ENCODE assay signal across 1 cellular context in the genomic region with DNA sequence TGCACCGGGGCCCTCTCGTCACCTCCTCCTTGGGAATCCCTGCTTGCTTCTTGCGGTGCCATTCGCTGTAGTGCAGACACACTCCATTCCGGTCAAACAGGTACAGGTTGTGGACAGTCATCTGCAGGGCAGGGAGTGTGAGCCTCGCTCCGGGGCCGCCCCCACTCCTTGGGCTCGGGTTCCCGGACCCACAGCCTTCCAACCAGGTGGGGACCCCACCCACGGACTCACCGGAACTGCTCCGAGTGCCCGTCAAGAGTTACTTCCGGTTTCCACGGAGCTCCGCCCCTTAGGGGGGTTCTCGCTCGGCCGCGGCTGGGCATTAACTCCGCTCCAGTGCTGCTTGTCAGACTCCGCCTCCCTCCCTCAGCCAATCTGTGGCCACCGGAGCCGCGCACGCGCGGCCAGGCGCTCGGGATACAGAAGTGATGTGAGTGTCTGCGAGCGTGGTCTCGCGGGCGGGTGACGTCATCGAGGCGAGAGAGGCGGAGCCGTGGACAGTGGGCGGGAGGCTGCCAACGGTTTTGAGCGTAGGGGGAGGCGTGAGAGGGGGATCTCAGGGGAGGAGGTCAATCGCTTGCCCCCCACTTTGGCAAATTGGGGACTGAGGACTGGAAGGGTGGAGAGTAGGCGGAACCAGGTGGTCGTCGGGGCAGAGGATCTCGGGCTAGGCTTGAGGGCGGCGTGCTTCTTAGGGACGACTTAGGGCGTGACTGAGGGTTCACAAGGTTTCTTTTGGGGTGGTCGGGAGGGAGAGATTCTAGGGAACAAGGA.
TF ChIP-seq lines count a peak whose summit lies in the region.

A gene with protein sequence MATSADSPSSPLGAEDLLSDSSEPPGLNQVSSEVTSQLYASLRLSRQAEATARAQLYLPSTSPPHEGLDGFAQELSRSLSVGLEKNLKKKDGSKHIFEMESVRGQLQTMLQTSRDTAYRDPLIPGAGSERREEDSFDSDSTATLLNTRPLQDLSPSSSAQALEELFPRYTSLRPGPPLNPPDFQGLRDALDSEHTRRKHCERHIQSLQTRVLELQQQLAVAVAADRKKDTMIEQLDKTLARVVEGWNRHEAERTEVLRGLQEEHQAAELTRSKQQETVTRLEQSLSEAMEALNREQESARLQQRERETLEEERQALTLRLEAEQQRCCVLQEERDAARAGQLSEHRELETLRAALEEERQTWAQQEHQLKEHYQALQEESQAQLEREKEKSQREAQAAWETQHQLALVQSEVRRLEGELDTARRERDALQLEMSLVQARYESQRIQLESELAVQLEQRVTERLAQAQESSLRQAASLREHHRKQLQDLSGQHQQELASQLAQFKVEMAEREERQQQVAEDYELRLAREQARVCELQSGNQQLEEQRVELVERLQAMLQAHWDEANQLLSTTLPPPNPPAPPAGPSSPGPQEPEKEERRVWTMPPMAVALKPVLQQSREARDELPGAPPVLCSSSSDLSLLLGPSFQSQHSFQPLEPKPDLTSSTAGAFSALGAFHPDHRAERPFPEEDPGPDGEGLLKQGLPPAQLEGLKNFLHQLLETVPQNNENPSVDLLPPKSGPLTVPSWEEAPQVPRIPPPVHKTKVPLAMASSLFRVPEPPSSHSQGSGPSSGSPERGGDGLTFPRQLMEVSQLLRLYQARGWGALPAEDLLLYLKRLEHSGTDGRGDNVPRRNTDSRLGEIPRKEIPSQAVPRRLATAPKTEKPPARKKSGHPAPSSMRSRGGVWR (plus strand): TSS at position 498 of the 774 bp plus-strand sequence. CDS start 874 bp downstream, outside the sequence.
A gene with protein sequence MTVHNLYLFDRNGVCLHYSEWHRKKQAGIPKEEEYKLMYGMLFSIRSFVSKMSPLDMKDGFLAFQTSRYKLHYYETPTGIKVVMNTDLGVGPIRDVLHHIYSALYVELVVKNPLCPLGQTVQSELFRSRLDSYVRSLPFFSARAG (minus strand): TSS at position 238 of the 774 bp plus-strand sequence. CDS start 117 bp downstream, at position 121.

TF ChIP-seq in HepG2, 621 proteins besides CTCF, POLR2A, EP300 and RAD21 (continued from another document and continues in another):
- TF ChIP-seq ASH2L (IDR thresholded peaks at IDR 0.05; ENCODE audit: insufficient read length, low read depth, low read length) (peak; percentile 63), CREB1 (IDR thresholded peaks at IDR 0.05) (peak; percentile 100), CREB1 (CRISPR knock-in tag; IDR thresholded peaks at IDR 0.05) (peak; percentile 96), FOXK1 (CRISPR knock-in tag; IDR thresholded peaks at IDR 0.05; ENCODE audit: borderline replicate concordance, low read depth) (peak; percentile 60; the same call in 1 of the 2 replicates), YEATS2 (CRISPR knock-in tag; IDR thresholded peaks at IDR 0.05; ENCODE audit: borderline replicate concordance) (peak; percentile 86; the same call in 1 of the 2 replicates), ZSCAN25 (CRISPR knock-in tag; IDR thresholded peaks at IDR 0.05) (peak; percentile 86), IRF2 (CRISPR knock-in tag; IDR thresholded peaks at IDR 0.05) (0 out of 2 replicates have a peak, but pooled peaks have one; percentile 52), ZNF543 (CRISPR knock-in tag; IDR thresholded peaks at IDR 0.05) (peak; percentile 80), SP5 (CRISPR knock-in tag; IDR thresholded peaks at IDR 0.05; ENCODE audit: borderline replicate concordance, low read depth) (peak; percentile 67; the same call in 1 of the 2 replicates), TGIF2 (CRISPR knock-in tag; IDR thresholded peaks at IDR 0.05) (0 out of 2 replicates have a peak, but pooled peaks have one; percentile 53), TRIM24 (CRISPR knock-in tag; IDR thresholded peaks at IDR 0.05) (no peak), ZNF781 (CRISPR knock-in tag; IDR thresholded peaks at IDR 0.05; ENCODE audit: borderline replicate concordance, not compliant biosample characterization) (peak; percentile 71), ZNF136 (CRISPR knock-in tag; IDR thresholded peaks at IDR 0.05; ENCODE audit: low read depth) (0 out of 2 replicates have a peak, but pooled peaks have one; percentile 72), ZFP36L2 (CRISPR knock-in tag; IDR thresholded peaks at IDR 0.05) (no peak), PCBP1 (IDR thresholded peaks at IDR 0.05; ENCODE audit: borderline replicate concordance, low read depth, low read length) (0 out of 2 replicates have a peak, but pooled peaks have one; percentile 74), NONO (IDR thresholded peaks at IDR 0.05) (no peak), NONO (CRISPR knock-in tag; conservative IDR thresholded peaks at IDR 0.05) (peak; percentile 55; the same call in 1 of the 2 replicates), THAP11 (CRISPR knock-in tag; IDR thresholded peaks at IDR 0.05) (peak; percentile 83), ZNF703 (CRISPR knock-in tag; IDR thresholded peaks at IDR 0.05; ENCODE audit: borderline replicate concordance) (no peak), KAT7 (CRISPR knock-in tag; IDR thresholded peaks at IDR 0.05; ENCODE audit: borderline replicate concordance) (peak; percentile 11; the same call in 1 of the 2 replicates), ZNF598 (CRISPR knock-in tag; IDR thresholded peaks at IDR 0.05; ENCODE audit: borderline replicate concordance) (0 out of 2 replicates have a peak, but pooled peaks have one; percentile 18), ZFP90 (CRISPR knock-in tag; IDR thresholded peaks at IDR 0.05; ENCODE audit: borderline replicate concordance) (peak; percentile 52; the same call in 1 of the 2 replicates), ZNF335 (CRISPR knock-in tag; IDR thresholded peaks at IDR 0.05) (peak; percentile 32; the same call in 1 of the 2 replicates), ZSCAN31 (CRISPR knock-in tag; IDR thresholded peaks at IDR 0.05; ENCODE audit: low read depth) (no peak), HNRNPLL (IDR thresholded peaks at IDR 0.05; ENCODE audit: low read depth, low read length, poor library complexity, severe bottlenecking) (peak; percentile 62), KLF11 (CRISPR knock-in tag; IDR thresholded peaks at IDR 0.05) (peak; percentile 82; the same call in 1 of the 2 replicates), KDM5B (CRISPR knock-in tag; IDR thresholded peaks at IDR 0.05; ENCODE audit: borderline replicate concordance) (peak; percentile 69; the same call in 1 of the 2 replicates), MEIS2 (CRISPR knock-in tag; IDR thresholded peaks at IDR 0.05) (peak; percentile 9; the same call in 1 of the 2 replicates), ZNF883 (CRISPR knock-in tag; IDR thresholded peaks at IDR 0.05; ENCODE audit: not compliant biosample characterization) (peak; percentile 66), ZNF570 (CRISPR knock-in tag; IDR thresholded peaks at IDR 0.05; ENCODE audit: borderline replicate concordance) (no peak), NCOR1 (IDR thresholded peaks at IDR 0.05; ENCODE audit: borderline replicate concordance, low read length) (no peak), ZNF263 (CRISPR knock-in tag; IDR thresholded peaks at IDR 0.05) (no peak)
- TF ChIP-seq, protein P1, sequence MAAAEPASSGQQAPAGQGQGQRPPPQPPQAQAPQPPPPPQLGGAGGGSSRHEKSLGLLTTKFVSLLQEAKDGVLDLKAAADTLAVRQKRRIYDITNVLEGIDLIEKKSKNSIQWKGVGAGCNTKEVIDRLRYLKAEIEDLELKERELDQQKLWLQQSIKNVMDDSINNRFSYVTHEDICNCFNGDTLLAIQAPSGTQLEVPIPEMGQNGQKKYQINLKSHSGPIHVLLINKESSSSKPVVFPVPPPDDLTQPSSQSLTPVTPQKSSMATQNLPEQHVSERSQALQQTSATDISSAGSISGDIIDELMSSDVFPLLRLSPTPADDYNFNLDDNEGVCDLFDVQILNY (CRISPR knock-in tag; conservative IDR thresholded peaks at IDR 0.05) = 0 out of 2 replicates have a peak, but pooled peaks have one; percentile 20
- TF ChIP-seq, protein P2, sequence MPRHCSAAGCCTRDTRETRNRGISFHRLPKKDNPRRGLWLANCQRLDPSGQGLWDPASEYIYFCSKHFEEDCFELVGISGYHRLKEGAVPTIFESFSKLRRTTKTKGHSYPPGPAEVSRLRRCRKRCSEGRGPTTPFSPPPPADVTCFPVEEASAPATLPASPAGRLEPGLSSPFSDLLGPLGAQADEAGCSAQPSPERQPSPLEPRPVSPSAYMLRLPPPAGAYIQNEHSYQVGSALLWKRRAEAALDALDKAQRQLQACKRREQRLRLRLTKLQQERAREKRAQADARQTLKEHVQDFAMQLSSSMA (CRISPR knock-in tag; IDR thresholded peaks at IDR 0.05) = 0 out of 2 replicates have a peak, but pooled peaks have one; percentile 74
- TF ChIP-seq, protein P3, sequence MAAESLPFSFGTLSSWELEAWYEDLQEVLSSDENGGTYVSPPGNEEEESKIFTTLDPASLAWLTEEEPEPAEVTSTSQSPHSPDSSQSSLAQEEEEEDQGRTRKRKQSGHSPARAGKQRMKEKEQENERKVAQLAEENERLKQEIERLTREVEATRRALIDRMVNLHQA (CRISPR knock-in tag; IDR thresholded peaks at IDR 0.05) = no peak
- TF ChIP-seq, protein P4, sequence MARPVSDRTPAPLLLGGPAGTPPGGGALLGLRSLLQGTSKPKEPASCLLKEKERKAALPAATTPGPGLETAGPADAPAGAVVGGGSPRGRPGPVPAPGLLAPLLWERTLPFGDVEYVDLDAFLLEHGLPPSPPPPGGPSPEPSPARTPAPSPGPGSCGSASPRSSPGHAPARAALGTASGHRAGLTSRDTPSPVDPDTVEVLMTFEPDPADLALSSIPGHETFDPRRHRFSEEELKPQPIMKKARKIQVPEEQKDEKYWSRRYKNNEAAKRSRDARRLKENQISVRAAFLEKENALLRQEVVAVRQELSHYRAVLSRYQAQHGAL (CRISPR knock-in tag; IDR thresholded peaks at IDR 0.05; ENCODE audit: not compliant biosample characterization) = peak; percentile 78
- TF ChIP-seq, protein P5, sequence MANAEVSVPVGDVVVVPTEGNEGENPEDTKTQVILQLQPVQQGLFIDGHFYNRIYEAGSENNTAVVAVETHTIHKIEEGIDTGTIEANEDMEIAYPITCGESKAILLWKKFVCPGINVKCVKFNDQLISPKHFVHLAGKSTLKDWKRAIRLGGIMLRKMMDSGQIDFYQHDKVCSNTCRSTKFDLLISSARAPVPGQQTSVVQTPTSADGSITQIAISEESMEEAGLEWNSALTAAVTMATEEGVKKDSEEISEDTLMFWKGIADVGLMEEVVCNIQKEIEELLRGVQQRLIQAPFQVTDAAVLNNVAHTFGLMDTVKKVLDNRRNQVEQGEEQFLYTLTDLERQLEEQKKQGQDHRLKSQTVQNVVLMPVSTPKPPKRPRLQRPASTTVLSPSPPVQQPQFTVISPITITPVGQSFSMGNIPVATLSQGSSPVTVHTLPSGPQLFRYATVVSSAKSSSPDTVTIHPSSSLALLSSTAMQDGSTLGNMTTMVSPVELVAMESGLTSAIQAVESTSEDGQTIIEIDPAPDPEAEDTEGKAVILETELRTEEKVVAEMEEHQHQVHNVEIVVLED (CRISPR knock-in tag; IDR thresholded peaks at IDR 0.05; ENCODE audit: borderline replicate concordance) = peak; percentile 68; the same call in 1 of the 2 replicates
- TF ChIP-seq, protein P6, sequence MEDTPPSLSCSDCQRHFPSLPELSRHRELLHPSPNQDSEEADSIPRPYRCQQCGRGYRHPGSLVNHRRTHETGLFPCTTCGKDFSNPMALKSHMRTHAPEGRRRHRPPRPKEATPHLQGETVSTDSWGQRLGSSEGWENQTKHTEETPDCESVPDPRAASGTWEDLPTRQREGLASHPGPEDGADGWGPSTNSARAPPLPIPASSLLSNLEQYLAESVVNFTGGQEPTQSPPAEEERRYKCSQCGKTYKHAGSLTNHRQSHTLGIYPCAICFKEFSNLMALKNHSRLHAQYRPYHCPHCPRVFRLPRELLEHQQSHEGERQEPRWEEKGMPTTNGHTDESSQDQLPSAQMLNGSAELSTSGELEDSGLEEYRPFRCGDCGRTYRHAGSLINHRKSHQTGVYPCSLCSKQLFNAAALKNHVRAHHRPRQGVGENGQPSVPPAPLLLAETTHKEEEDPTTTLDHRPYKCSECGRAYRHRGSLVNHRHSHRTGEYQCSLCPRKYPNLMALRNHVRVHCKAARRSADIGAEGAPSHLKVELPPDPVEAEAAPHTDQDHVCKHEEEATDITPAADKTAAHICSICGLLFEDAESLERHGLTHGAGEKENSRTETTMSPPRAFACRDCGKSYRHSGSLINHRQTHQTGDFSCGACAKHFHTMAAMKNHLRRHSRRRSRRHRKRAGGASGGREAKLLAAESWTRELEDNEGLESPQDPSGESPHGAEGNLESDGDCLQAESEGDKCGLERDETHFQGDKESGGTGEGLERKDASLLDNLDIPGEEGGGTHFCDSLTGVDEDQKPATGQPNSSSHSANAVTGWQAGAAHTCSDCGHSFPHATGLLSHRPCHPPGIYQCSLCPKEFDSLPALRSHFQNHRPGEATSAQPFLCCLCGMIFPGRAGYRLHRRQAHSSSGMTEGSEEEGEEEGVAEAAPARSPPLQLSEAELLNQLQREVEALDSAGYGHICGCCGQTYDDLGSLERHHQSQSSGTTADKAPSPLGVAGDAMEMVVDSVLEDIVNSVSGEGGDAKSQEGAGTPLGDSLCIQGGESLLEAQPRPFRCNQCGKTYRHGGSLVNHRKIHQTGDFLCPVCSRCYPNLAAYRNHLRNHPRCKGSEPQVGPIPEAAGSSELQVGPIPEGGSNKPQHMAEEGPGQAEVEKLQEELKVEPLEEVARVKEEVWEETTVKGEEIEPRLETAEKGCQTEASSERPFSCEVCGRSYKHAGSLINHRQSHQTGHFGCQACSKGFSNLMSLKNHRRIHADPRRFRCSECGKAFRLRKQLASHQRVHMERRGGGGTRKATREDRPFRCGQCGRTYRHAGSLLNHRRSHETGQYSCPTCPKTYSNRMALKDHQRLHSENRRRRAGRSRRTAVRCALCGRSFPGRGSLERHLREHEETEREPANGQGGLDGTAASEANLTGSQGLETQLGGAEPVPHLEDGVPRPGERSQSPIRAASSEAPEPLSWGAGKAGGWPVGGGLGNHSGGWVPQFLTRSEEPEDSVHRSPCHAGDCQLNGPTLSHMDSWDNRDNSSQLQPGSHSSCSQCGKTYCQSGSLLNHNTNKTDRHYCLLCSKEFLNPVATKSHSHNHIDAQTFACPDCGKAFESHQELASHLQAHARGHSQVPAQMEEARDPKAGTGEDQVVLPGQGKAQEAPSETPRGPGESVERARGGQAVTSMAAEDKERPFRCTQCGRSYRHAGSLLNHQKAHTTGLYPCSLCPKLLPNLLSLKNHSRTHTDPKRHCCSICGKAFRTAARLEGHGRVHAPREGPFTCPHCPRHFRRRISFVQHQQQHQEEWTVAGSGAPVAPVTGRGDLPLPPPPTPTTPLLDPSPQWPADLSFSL (CRISPR knock-in tag; IDR thresholded peaks at IDR 0.05) = no peak
- TF ChIP-seq, protein P7, sequence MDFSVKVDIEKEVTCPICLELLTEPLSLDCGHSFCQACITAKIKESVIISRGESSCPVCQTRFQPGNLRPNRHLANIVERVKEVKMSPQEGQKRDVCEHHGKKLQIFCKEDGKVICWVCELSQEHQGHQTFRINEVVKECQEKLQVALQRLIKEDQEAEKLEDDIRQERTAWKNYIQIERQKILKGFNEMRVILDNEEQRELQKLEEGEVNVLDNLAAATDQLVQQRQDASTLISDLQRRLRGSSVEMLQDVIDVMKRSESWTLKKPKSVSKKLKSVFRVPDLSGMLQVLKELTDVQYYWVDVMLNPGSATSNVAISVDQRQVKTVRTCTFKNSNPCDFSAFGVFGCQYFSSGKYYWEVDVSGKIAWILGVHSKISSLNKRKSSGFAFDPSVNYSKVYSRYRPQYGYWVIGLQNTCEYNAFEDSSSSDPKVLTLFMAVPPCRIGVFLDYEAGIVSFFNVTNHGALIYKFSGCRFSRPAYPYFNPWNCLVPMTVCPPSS (IDR thresholded peaks at IDR 0.05) = no peak
- TF ChIP-seq, protein P8, sequence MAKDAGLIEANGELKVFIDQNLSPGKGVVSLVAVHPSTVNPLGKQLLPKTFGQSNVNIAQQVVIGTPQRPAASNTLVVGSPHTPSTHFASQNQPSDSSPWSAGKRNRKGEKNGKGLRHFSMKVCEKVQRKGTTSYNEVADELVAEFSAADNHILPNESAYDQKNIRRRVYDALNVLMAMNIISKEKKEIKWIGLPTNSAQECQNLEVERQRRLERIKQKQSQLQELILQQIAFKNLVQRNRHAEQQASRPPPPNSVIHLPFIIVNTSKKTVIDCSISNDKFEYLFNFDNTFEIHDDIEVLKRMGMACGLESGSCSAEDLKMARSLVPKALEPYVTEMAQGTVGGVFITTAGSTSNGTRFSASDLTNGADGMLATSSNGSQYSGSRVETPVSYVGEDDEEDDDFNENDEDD (CRISPR knock-in tag; IDR thresholded peaks at IDR 0.05; ENCODE audit: borderline replicate concordance) = peak; percentile 74; the same call in 1 of the 2 replicates
